20 cellular contexts compared by ENCODE assay signal in the genomic region with DNA sequence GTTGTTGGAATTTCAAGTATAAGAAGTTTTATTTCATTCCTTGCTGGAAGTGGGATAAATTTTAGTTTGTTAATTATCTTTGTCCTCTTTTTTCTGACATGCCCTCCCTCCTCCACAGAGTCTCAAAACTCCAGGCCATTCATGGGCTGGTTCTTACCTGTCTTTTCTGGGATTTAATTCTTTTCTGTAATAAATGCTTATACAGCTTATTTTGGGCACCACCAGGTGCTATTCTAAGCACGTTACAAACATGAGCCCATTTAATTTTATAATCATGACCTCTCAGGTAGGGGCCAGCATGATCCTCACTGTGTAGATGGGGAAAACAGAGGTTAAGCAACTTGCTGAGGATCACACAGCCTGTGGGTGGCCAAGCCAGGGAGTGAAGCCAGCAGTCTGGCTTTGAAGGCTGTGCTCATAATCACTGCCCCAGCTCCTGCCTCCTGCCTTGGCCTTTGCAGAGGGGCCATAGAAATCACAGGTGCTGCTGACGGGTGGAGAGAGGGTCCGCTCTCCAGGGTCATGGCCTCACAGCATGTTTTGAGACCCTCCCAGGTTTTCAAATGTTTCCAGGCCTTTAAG.
DNase-seq lines count a peak whose midpoint lies in the region; ATAC-seq, FAIRE-seq and TF ChIP-seq lines count a peak whose summit lies in the region.
"Had no signal": no experiment of that assay in that cellular context is flagged by ENCODE, and none has a peak within 500 bp of the region (broad histone marks: within the 10 kb centered on the region; RNA-seq: fewer than 3 reads in every experiment).

No MANE protein-coding gene starts in this region.

- no peak overlapping the region for H2AFZ ChIP-seq in IMR-90 (replicated peaks; ENCODE audit: low read length, poor library complexity)

- H3K27me3 ChIP-seq in IMR-90 (ENCODE audit: control insufficient read depth, insufficient read depth, low read length) (peaks cover 21% of the 10 kb centered on the region), endodermal cell (ENCODE audit: control insufficient read depth, insufficient read depth, low read length, poor library complexity, severe bottlenecking) (peaks cover 12% of the 10 kb centered on the region), mesendoderm (ENCODE audit: insufficient read depth, low read length, poor library complexity) (no peaks in the 10 kb centered on the region)

- H4K5ac ChIP-seq in IMR-90 (ENCODE audit: low read depth, low read length) = no peak overlapping the region
- H4K5ac ChIP-seq in mesendoderm (ENCODE audit: low read length) = no peak overlapping the region

- no peak overlapping the region for H2AK5ac ChIP-seq in IMR-90 (ENCODE audit: low read depth, low read length)
- no peak overlapping the region for H2AK5ac ChIP-seq in mesendoderm (ENCODE audit: low read length)

- no peak overlapping the region for H3K27ac ChIP-seq in A549
- no peak overlapping the region for H3K27ac ChIP-seq in IMR-90 (ENCODE audit: insufficient read depth, low read length)
- no peak overlapping the region for H3K27ac ChIP-seq in endodermal cell (ENCODE audit: low read depth, low read length)
- H3K27ac ChIP-seq in mesendoderm (ENCODE audit: low read depth, low read length) = no peak overlapping the region

- H3K36me3 ChIP-seq in IMR-90 (ENCODE audit: control insufficient read depth, insufficient read depth, low read length) (no peaks in the 10 kb centered on the region), endodermal cell (ENCODE audit: control insufficient read depth, insufficient read depth, low read length) (no peaks in the 10 kb centered on the region), mesendoderm (ENCODE audit: control insufficient read depth, insufficient read depth, low read length) (no peaks in the 10 kb centered on the region)

- no peak overlapping the region for H3K56ac ChIP-seq in IMR-90 (ENCODE audit: extremely low read depth, insufficient read depth, low read length)
- no peak overlapping the region for H3K56ac ChIP-seq in mesendoderm (ENCODE audit: low read length)

- no peak overlapping the region for H3K4me3 Mint-ChIP-seq in endodermal cell
- H3K4me3 Mint-ChIP-seq: CD4-positive, alpha-beta memory T cell; GM23338 had no signal

- CTCF ChIA-PET in A549 (lab: Yijun Ruan, JAX) = interaction anchor here (2.0 kb wide), 1 partner anchor 14 kb away, joined by 8 read pairs; no protein-coding TSS in a partner anchor
- CTCF ChIA-PET in IMR-90 (lab: Yijun Ruan, JAX) = no interaction called here

- H3K23ac ChIP-seq in IMR-90 (ENCODE audit: low read depth, low read length) (no peak overlapping the region), mesendoderm (ENCODE audit: low read length) (no peak overlapping the region)

- no peaks in the 10 kb centered on the region for H3K36me3 Mint-ChIP-seq in endodermal cell (ENCODE audit: low read depth)
- H3K36me3 Mint-ChIP-seq: CD4-positive, alpha-beta memory T cell had no signal

- H4K91ac ChIP-seq in IMR-90 (ENCODE audit: insufficient read depth, low read depth, low read length) = no peak overlapping the region

- no peaks in the 10 kb centered on the region for H3K79me2 ChIP-seq in mesendoderm (ENCODE audit: control insufficient read depth, insufficient read depth, low read length)

- POLR2A ChIA-PET in A549 (lab: Yijun Ruan, JAX) (no interaction called here), IMR-90 (lab: Charles Lee; ENCODE audit: unreplicated experiment) (no interaction called here)

- no peaks in the 10 kb centered on the region for H4K20me1 ChIP-seq in IMR-90 (ENCODE audit: insufficient read depth, low read length)

- dilution Hi-C loops in IMR-90 (cut with HindIII; ENCODE audit: low sequenced_read_pairs, unreplicated experiment) = no loop called here

- DNase-seq in A549 (ENCODE audit: low read depth in 1 of 2, low spot score in 1 of 2) (no peak), IMR-90 (no peak), endodermal cell (peak; percentile 38), posterior vena cava (ENCODE audit: low spot score) (peak; percentile 28), mesendoderm (no peak), NCI-H510A treated with DMSO at 0.1 percent for 48 hours (lab: John Stamatoyannopoulos, UW) (no peak), NK-92 (lab: John Stamatoyannopoulos, UW; ENCODE audit: unreplicated experiment) (no peak)
- DNase-seq: 8988T; C1 segment of cervical spinal cord; Calu3; CD4-positive, alpha-beta memory T cell; COR-L47; DMS53; DMS79 treated with DMSO at 0.1 percent for 48 hours; GF-D8; HCEC 1CT had no signal

- intact Hi-C loops in IMR-90 (cut with micrococcal nuclease) = no loop called here
- intact Hi-C loops in posterior vena cava (cut with DNase I) = no loop called here

- TF ChIP-seq CTCF in A549 (IDR thresholded peaks at IDR 0.05) = no peak
- no peak for TF ChIP-seq CTCF in IMR-90 (conservative IDR thresholded peaks at IDR 0.05; ENCODE audit: low read depth, low read length)
- TF ChIP-seq CTCF in endodermal cell (conservative IDR thresholded peaks at IDR 0.05) = no peak

- TF ChIP-seq RAD21 in A549 (conservative IDR thresholded peaks at IDR 0.05 in 1 of 2, IDR thresholded peaks at IDR 0.05 in 1 of 2) (no peak), IMR-90 (IDR thresholded peaks at IDR 0.05; ENCODE audit: low read length) (no peak)

- H3K4me1 Mint-ChIP-seq in endodermal cell = no peaks in the 10 kb centered on the region
- H3K4me1 Mint-ChIP-seq: CD4-positive, alpha-beta memory T cell had no signal

- no peak overlapping the region for H3K18ac ChIP-seq in IMR-90 (ENCODE audit: low read depth, low read length)
- no peak overlapping the region for H3K18ac ChIP-seq in mesendoderm (ENCODE audit: low read length)

- H3K4me2 ChIP-seq in A549 (no peak overlapping the region), IMR-90 (ENCODE audit: low read depth, low read length) (no peak overlapping the region), mesendoderm (ENCODE audit: low read length) (no peak overlapping the region)
- H3K4me2 ChIP-seq: GM23338 had no signal

- H3K9me3 ChIP-seq in A549 (no peaks in the 10 kb centered on the region), IMR-90 (ENCODE audit: control insufficient read depth, insufficient read depth, low read length) (no peaks in the 10 kb centered on the region), endodermal cell (ENCODE audit: control insufficient read depth, low read length) (no peaks in the 10 kb centered on the region)

- FAIRE-seq in A549 (lab: Jason Lieb, UNC) = no peak
- FAIRE-seq: GM12891, GM18507, H54 had no signal

- H3K9me1 ChIP-seq in IMR-90 (ENCODE audit: insufficient read depth, low read length) = no peaks in the 10 kb centered on the region

- no peak overlapping the region for H3K4ac ChIP-seq in IMR-90 (ENCODE audit: low read depth, low read length)
- no peak overlapping the region for H3K4ac ChIP-seq in mesendoderm (ENCODE audit: low read depth, low read length)

- WGBS in A549 (ENCODE audit: missing lambda C conversion rate) = 23% methylated on average over 3 of the region's 3 CpGs
- WGBS in IMR-90 (ENCODE audit: extremely low coverage in 2 of 2, insufficient read length in 1 of 2), 2 experiments = no CpG with 5 or more reads among the region's 3 CpGs
- WGBS in endodermal cell (ENCODE audit: insufficient coverage in 1 of 2, insufficient read length in 1 of 2), 2 experiments = 92% methylated on average over 3 of the region's 3 CpGs; no CpG with 5 or more reads in 1 of the 2 experiments
- WGBS in mesendoderm (ENCODE audit: extremely low coverage, insufficient coverage, low lambda C conversion rate) = no CpG with 5 or more reads among the region's 3 CpGs

- no peak overlapping the region for H3K27ac Mint-ChIP-seq in endodermal cell
- H3K27ac Mint-ChIP-seq: CD4-positive, alpha-beta memory T cell; GM23338 had no signal

- in situ Hi-C loops in IMR-90 (cut with MboI; ENCODE audit: low sequenced_read_pairs) = loop anchor here (25.0 kb wide), 1 partner anchor 1790 kb away; a partner anchor contains a TSS

- ATAC-seq in A549 (no peak), IMR-90 (ENCODE audit: low read depth) (no peak)
- ATAC-seq: GM23338 had no signal

- no peak overlapping the region for H3K9ac ChIP-seq in IMR-90 (ENCODE audit: low read depth, low read length)
- H3K9ac ChIP-seq in endodermal cell (ENCODE audit: extremely low read depth, low read length, poor library complexity, severe bottlenecking) = no peak overlapping the region
- H3K9ac ChIP-seq in mesendoderm (ENCODE audit: low read length) = no peak overlapping the region

- H2BK120ac ChIP-seq in IMR-90 (ENCODE audit: low read depth, low read length) (no peak overlapping the region), mesendoderm (ENCODE audit: low read depth, low read length) (no peak overlapping the region)

- H2BK15ac ChIP-seq in IMR-90 (ENCODE audit: low read depth, low read length) = no peak overlapping the region
- H2BK15ac ChIP-seq in mesendoderm (replicated peaks; ENCODE audit: low read depth) = no peak overlapping the region

- TF ChIP-seq POLR2A in A549 (IDR thresholded peaks at IDR 0.05; ENCODE audit: low read length) = no peak
- no peak for TF ChIP-seq POLR2A in IMR-90 (IDR thresholded peaks at IDR 0.05; ENCODE audit: low read depth, low read length)

- peaks cover 19% of the 10 kb centered on the region for H3K27me3 Mint-ChIP-seq in endodermal cell (ENCODE audit: insufficient read depth)

- no peak overlapping the region for H3K14ac ChIP-seq in IMR-90 (replicated peaks; ENCODE audit: low read depth, low read length)

- TF ChIP-seq EP300 in A549 (IDR thresholded peaks at IDR 0.05) = no peak

- no peaks in the 10 kb centered on the region for H3K79me1 ChIP-seq in IMR-90 (ENCODE audit: low read depth in 1 of 2, low read length in 2 of 2)
- H3K79me1 ChIP-seq in mesendoderm (ENCODE audit: low read length) = no peaks in the 10 kb centered on the region

- no peak overlapping the region for H2BK5ac ChIP-seq in IMR-90 (ENCODE audit: low read depth, low read length, poor library complexity, severe bottlenecking)
- no peak overlapping the region for H2BK5ac ChIP-seq in mesendoderm (ENCODE audit: low read length)

- H2BK20ac ChIP-seq in IMR-90 (ENCODE audit: low read depth, low read length) = no peak overlapping the region

- H3K9me3 Mint-ChIP-seq in endodermal cell = no peaks in the 10 kb centered on the region
- H3K9me3 Mint-ChIP-seq: CD4-positive, alpha-beta memory T cell; GM23338 had no signal

- H3K4me1 ChIP-seq in A549 = no peaks in the 10 kb centered on the region
- H3K4me1 ChIP-seq in IMR-90 (ENCODE audit: control insufficient read depth, insufficient read depth, low read length) = no peaks in the 10 kb centered on the region
- no peaks in the 10 kb centered on the region for H3K4me1 ChIP-seq in endodermal cell (ENCODE audit: control insufficient read depth, insufficient read depth, low read length)
- no peaks in the 10 kb centered on the region for H3K4me1 ChIP-seq in mesendoderm (ENCODE audit: control insufficient read depth, low read depth, low read length)

- no TSS peak for BruUV-seq in IMR-90 (replicated peaks; lab: Mats Ljungman, UMichigan)

- H2AK9ac ChIP-seq in IMR-90 (replicated peaks; ENCODE audit: low read depth, low read length, poor library complexity) = no peak overlapping the region

- H4K8ac ChIP-seq in IMR-90 (ENCODE audit: low read depth in 2 of 2, low read length in 2 of 2) (no peak overlapping the region), mesendoderm (ENCODE audit: low read depth, low read length) (no peak overlapping the region)

- H3K4me3 ChIP-seq in A549 (no peak overlapping the region), IMR-90 (ENCODE audit: insufficient read depth, low read depth, low read length) (no peak overlapping the region), endodermal cell (ENCODE audit: low read length) (no peak overlapping the region), mesendoderm (ENCODE audit: low read length) (no peak overlapping the region)
- H3K4me3 ChIP-seq: GM23338 had no signal

Comparison
In these comparisons a context has a peak if more than half of its experiments do, and no peak if none do; other contexts are left out.
1. DNase-seq: peak in endodermal cell (single experiment) and posterior vena cava (single experiment); none in A549 (0 of 2), IMR-90 (single experiment), mesendoderm (single experiment), NCI-H510A treated with DMSO at 0.1 percent for 48 hours (single experiment) and NK-92 (single experiment).